ENCODE assay signal across 2 cellular contexts in the genomic region with DNA sequence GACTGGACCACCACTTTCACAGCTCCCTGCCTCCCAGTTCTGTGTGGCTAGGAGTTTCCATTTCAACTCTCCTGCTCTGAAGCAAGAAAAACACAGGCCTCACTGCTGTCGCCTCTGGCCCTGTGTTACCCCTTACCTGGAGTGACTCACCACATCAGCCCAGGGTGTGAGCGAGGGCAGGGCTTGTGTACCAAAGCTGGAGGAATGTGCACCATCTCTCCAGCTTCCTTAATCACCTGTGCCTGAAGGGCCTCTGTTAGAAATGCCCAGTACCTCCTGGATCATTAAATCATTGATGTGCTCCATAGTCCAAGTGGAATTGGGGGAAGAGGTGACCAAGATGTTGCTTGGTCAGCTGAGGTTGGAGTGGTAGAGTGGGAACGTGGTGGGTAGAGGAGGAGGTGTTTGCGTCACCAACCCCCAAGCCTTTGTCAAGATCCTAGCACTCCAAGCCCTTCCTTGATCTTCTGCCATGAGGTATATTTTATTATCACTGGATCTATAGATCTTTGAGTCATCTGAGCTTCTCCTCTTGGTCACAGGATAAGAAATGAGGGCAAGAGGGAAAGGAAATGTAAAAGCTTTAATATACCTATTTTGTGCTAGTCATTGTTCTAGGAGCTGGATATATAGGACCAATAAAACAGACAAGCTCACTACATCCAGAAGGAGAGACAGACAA.
TF ChIP-seq lines count a peak whose summit lies in the region.

No MANE protein-coding gene starts in this region.

TF ChIP-seq in Ishikawa, 13 proteins besides CTCF, POLR2A, EP300 and RAD21:
- TF ChIP-seq TCF12 (IDR thresholded peaks at IDR 0.05; ENCODE audit: low read depth) = no peak
- TF ChIP-seq TEAD4 (IDR thresholded peaks at IDR 0.05) = 0 out of 2 replicates have a peak, but pooled peaks have one; percentile 37

TF ChIP-seq in GM12878, 131 proteins besides CTCF, POLR2A, EP300 and RAD21:
- TF ChIP-seq, protein P1, sequence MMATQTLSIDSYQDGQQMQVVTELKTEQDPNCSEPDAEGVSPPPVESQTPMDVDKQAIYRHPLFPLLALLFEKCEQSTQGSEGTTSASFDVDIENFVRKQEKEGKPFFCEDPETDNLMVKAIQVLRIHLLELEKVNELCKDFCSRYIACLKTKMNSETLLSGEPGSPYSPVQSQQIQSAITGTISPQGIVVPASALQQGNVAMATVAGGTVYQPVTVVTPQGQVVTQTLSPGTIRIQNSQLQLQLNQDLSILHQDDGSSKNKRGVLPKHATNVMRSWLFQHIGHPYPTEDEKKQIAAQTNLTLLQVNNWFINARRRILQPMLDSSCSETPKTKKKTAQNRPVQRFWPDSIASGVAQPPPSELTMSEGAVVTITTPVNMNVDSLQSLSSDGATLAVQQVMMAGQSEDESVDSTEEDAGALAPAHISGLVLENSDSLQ (IDR thresholded peaks at IDR 0.05) = no peak
- TF ChIP-seq ZNF384 (IDR thresholded peaks at IDR 0.05; ENCODE audit: borderline replicate concordance, low read depth, low read length) (no peak), YBX1 (IDR thresholded peaks at IDR 0.05) (no peak), ETV6 (conservative IDR thresholded peaks at IDR 0.05 in 1 of 2, IDR thresholded peaks at IDR 0.05 in 1 of 2; ENCODE audit: borderline replicate concordance in 1 of 2, low read depth in 1 of 2) (no peak), IRF3 (IDR thresholded peaks at IDR 0.05) (no peak), EZH2 (IDR thresholded peaks at IDR 0.05; ENCODE audit: borderline replicate concordance, control insufficient read depth, low read depth, low read length) (no peak), CREM (IDR thresholded peaks at IDR 0.05; ENCODE audit: low read depth) (no peak), EGR1 (IDR thresholded peaks at IDR 0.05; ENCODE audit: borderline replicate concordance in 1 of 2, low read depth in 2 of 2, low read length in 2 of 2) (no peak), ZBTB11 (CRISPR knock-in tag; IDR thresholded peaks at IDR 0.05) (no peak), POLR2AphosphoS2 (IDR thresholded peaks at IDR 0.05; ENCODE audit: low read depth, low read length) (no peak), KAT2A (conservative IDR thresholded peaks at IDR 0.05; ENCODE audit: control insufficient read depth, low read depth, low read length) (no peak), SMAD1 (IDR thresholded peaks at IDR 0.05; ENCODE audit: low read depth, partially characterized antibody) (no peak), NFYA (IDR thresholded peaks at IDR 0.05; ENCODE audit: borderline replicate concordance, low read depth, low read length) (no peak), RB1 (IDR thresholded peaks at IDR 0.05; ENCODE audit: borderline replicate concordance) (no peak), NRF1 (conservative IDR thresholded peaks at IDR 0.05; ENCODE audit: low read depth, low read length) (no peak), ZNF207 (IDR thresholded peaks at IDR 0.05; ENCODE audit: borderline replicate concordance) (no peak), GATAD2B (conservative IDR thresholded peaks at IDR 0.05; ENCODE audit: low read depth) (no peak), ESRRA (IDR thresholded peaks at IDR 0.05; ENCODE audit: low read length) (no peak)
- TF ChIP-seq, protein P2, sequence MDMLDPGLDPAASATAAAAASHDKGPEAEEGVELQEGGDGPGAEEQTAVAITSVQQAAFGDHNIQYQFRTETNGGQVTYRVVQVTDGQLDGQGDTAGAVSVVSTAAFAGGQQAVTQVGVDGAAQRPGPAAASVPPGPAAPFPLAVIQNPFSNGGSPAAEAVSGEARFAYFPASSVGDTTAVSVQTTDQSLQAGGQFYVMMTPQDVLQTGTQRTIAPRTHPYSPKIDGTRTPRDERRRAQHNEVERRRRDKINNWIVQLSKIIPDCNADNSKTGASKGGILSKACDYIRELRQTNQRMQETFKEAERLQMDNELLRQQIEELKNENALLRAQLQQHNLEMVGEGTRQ (IDR thresholded peaks at IDR 0.05; ENCODE audit: borderline replicate concordance, low read depth, low read length) = no peak
